ENCODE assay signal across 1 cellular context in the genomic region with DNA sequence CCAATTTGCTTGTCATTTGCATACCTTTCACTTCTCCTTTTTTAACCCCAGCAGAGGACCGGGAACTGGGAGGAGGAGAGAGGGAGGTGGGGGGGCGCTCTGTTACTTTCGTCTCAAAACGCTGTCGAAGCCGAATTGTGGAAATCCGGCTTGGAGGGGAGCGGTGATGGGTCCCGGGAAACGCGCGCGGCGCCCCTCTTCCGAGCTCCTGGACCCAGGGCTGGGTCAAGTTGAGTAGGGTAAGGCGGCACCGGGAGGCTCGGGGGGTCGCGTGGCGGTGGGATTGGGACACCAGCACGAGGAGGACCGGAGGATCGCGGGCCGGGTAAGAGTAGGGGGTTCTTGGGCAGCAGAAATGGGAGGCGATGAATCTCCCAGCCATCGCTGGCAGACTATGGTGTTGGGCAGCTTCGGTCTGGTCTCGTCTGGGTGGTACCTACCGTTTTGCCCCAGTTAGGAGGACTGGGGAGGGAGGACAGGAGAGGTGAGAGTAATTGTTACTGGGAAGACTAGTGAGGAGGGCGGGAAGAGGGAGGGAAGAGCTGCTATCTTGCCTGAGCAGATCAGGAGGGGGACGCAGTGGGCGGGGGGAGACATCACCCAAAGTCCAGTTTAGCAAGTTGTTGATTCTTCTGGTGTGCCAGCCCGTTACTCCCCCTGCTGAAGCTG.
TF ChIP-seq lines count a peak whose summit lies in the region.

No MANE protein-coding gene starts in this region.

TF ChIP-seq in HepG2, 621 proteins besides CTCF, POLR2A, EP300 and RAD21 (continued from another document and continues in another):
- TF ChIP-seq FOXO1 (CRISPR knock-in tag; IDR thresholded peaks at IDR 0.05) = peak; percentile 59; the same call in 1 of the 2 replicates
- TF ChIP-seq HMGXB3 (CRISPR knock-in tag; IDR thresholded peaks at IDR 0.05; ENCODE audit: borderline replicate concordance) = no peak; the same call in 1 of the 2 replicates
- no peak; the same call in 1 of the 2 replicates for TF ChIP-seq SALL2 (CRISPR knock-in tag; IDR thresholded peaks at IDR 0.05)
- TF ChIP-seq ZNF790 (CRISPR knock-in tag; IDR thresholded peaks at IDR 0.05; ENCODE audit: borderline replicate concordance) = no peak
- TF ChIP-seq ZNF331 (CRISPR knock-in tag; IDR thresholded peaks at IDR 0.05) = no peak; the same call in 1 of the 2 replicates
- TF ChIP-seq ZMYM3 (CRISPR knock-in tag; IDR thresholded peaks at IDR 0.05) = no peak
- no peak for TF ChIP-seq U2AF2 (IDR thresholded peaks at IDR 0.05; ENCODE audit: low read depth, low read length)
- TF ChIP-seq NR3C1 (CRISPR knock-in tag; IDR thresholded peaks at IDR 0.05) = no peak
- no peak for TF ChIP-seq HES4 (CRISPR knock-in tag; IDR thresholded peaks at IDR 0.05; ENCODE audit: borderline replicate concordance)
- TF ChIP-seq ZGPAT (CRISPR knock-in tag; IDR thresholded peaks at IDR 0.05) = peak; percentile 60; the same call in 1 of the 2 replicates
- no peak for TF ChIP-seq ZNF329 (CRISPR knock-in tag; IDR thresholded peaks at IDR 0.05; ENCODE audit: low read depth)
- no peak for TF ChIP-seq ZNF468 (CRISPR knock-in tag; IDR thresholded peaks at IDR 0.05)
- 0 out of 2 replicates have a peak, but pooled peaks have one; percentile 31 for TF ChIP-seq MEF2D (CRISPR knock-in tag; IDR thresholded peaks at IDR 0.05)
- TF ChIP-seq, protein P1, sequence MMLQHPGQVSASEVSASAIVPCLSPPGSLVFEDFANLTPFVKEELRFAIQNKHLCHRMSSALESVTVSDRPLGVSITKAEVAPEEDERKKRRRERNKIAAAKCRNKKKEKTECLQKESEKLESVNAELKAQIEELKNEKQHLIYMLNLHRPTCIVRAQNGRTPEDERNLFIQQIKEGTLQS (CRISPR knock-in tag; IDR thresholded peaks at IDR 0.05) = no peak
- TF ChIP-seq MTF1 (CRISPR knock-in tag; IDR thresholded peaks at IDR 0.05) = no peak
- peak; percentile 82; the same call in 1 of the 2 replicates for TF ChIP-seq SP5 (CRISPR knock-in tag; IDR thresholded peaks at IDR 0.05; ENCODE audit: borderline replicate concordance, low read depth)
- no peak for TF ChIP-seq ZFP1 (CRISPR knock-in tag; IDR thresholded peaks at IDR 0.05)
- TF ChIP-seq RARA (CRISPR knock-in tag; IDR thresholded peaks at IDR 0.05) = peak; percentile 44; the same call in 1 of the 2 replicates
- TF ChIP-seq, protein P2, sequence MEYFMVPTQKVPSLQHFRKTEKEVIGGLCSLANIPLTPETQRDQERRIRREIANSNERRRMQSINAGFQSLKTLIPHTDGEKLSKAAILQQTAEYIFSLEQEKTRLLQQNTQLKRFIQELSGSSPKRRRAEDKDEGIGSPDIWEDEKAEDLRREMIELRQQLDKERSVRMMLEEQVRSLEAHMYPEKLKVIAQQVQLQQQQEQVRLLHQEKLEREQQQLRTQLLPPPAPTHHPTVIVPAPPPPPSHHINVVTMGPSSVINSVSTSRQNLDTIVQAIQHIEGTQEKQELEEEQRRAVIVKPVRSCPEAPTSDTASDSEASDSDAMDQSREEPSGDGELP (IDR thresholded peaks at IDR 0.05; ENCODE audit: borderline replicate concordance, low read depth) = no peak
- TF ChIP-seq MAF1 (CRISPR knock-in tag; IDR thresholded peaks at IDR 0.05; ENCODE audit: borderline replicate concordance) = no peak
- TF ChIP-seq, protein P3, sequence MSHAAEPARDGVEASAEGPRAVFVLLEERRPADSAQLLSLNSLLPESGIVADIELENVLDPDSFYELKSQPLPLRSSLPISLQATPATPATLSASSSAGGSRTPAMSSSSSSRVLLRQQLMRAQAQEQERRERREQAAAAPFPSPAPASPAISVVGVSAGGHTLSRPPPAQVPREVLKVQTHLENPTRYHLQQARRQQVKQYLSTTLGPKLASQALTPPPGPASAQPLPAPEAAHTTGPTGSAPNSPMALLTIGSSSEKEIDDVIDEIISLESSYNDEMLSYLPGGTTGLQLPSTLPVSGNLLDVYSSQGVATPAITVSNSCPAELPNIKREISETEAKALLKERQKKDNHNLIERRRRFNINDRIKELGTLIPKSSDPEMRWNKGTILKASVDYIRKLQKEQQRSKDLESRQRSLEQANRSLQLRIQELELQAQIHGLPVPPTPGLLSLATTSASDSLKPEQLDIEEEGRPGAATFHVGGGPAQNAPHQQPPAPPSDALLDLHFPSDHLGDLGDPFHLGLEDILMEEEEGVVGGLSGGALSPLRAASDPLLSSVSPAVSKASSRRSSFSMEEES (CRISPR knock-in tag; IDR thresholded peaks at IDR 0.05) = 0 out of 2 replicates have a peak, but pooled peaks have one; percentile 20
- TF ChIP-seq TOPORS (CRISPR knock-in tag; IDR thresholded peaks at IDR 0.05) = no peak
- no peak for TF ChIP-seq FOXC1 (CRISPR knock-in tag; IDR thresholded peaks at IDR 0.05; ENCODE audit: borderline replicate concordance)
- TF ChIP-seq, protein P4, sequence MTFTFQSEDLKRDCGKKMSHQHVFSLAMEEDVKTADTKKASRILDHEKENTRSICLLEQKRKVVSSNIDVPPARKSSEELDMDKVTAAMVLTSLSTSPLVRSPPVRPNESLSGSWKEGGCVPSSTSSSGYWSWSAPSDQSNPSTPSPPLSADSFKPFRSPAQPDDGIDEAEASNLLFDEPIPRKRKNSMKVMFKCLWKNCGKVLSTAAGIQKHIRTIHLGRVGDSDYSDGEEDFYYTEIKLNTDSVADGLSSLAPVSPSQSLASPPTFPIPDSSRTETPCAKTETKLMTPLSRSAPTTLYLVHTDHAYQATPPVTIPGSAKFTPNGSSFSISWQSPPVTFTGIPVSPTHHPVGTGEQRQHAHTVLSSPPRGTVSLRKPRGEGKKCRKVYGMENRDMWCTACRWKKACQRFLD (CRISPR knock-in tag; IDR thresholded peaks at IDR 0.05; ENCODE audit: borderline replicate concordance) = no peak
- TF ChIP-seq TRIM24 (CRISPR knock-in tag; IDR thresholded peaks at IDR 0.05) = no peak
- no peak for TF ChIP-seq STAT6 (CRISPR knock-in tag; IDR thresholded peaks at IDR 0.05; ENCODE audit: borderline replicate concordance)
- no peak for TF ChIP-seq SETDB1 (CRISPR knock-in tag; IDR thresholded peaks at IDR 0.05; ENCODE audit: borderline replicate concordance)
- no peak for TF ChIP-seq BORCS8-MEF2B (CRISPR knock-in tag; IDR thresholded peaks at IDR 0.05)
- TF ChIP-seq, protein P5, sequence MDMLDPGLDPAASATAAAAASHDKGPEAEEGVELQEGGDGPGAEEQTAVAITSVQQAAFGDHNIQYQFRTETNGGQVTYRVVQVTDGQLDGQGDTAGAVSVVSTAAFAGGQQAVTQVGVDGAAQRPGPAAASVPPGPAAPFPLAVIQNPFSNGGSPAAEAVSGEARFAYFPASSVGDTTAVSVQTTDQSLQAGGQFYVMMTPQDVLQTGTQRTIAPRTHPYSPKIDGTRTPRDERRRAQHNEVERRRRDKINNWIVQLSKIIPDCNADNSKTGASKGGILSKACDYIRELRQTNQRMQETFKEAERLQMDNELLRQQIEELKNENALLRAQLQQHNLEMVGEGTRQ (IDR thresholded peaks at IDR 0.05; ENCODE audit: low read depth, low read length) = no peak
- TF ChIP-seq, protein P5 (CRISPR knock-in tag; IDR thresholded peaks at IDR 0.05; ENCODE audit: borderline replicate concordance) = no peak
- TF ChIP-seq EED (CRISPR knock-in tag; IDR thresholded peaks at IDR 0.05) = no peak
- TF ChIP-seq, protein P6, sequence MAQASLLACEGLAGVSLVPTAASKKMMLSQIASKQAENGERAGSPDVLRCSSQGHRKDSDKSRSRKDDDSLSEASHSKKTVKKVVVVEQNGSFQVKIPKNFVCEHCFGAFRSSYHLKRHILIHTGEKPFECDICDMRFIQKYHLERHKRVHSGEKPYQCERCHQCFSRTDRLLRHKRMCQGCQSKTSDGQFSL (CRISPR knock-in tag; IDR thresholded peaks at IDR 0.05) = peak; percentile 52; the same call in 1 of the 2 replicates
- TF ChIP-seq, protein P7, sequence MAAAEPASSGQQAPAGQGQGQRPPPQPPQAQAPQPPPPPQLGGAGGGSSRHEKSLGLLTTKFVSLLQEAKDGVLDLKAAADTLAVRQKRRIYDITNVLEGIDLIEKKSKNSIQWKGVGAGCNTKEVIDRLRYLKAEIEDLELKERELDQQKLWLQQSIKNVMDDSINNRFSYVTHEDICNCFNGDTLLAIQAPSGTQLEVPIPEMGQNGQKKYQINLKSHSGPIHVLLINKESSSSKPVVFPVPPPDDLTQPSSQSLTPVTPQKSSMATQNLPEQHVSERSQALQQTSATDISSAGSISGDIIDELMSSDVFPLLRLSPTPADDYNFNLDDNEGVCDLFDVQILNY (CRISPR knock-in tag; conservative IDR thresholded peaks at IDR 0.05) = no peak
- TF ChIP-seq ZNF383 (CRISPR knock-in tag; IDR thresholded peaks at IDR 0.05; ENCODE audit: borderline replicate concordance) = no peak; the same call in 1 of the 2 replicates
- no peak for TF ChIP-seq ZSCAN29 (CRISPR knock-in tag; conservative IDR thresholded peaks at IDR 0.05)
- no peak for TF ChIP-seq ARID2 (CRISPR knock-in tag; IDR thresholded peaks at IDR 0.05; ENCODE audit: borderline replicate concordance)
- TF ChIP-seq ATF1 (CRISPR knock-in tag; IDR thresholded peaks at IDR 0.05) = no peak
- no peak for TF ChIP-seq ESRRA (CRISPR knock-in tag; IDR thresholded peaks at IDR 0.05; ENCODE audit: low read depth)
- no peak for TF ChIP-seq HDAC6 (IDR thresholded peaks at IDR 0.05; ENCODE audit: low read depth, low read length)
- no peak for TF ChIP-seq ZNF781 (CRISPR knock-in tag; IDR thresholded peaks at IDR 0.05; ENCODE audit: borderline replicate concordance, not compliant biosample characterization)
- TF ChIP-seq ZNF749 (CRISPR knock-in tag; IDR thresholded peaks at IDR 0.05; ENCODE audit: borderline replicate concordance) = 0 out of 2 replicates have a peak, but pooled peaks have one; percentile 14
- no peak for TF ChIP-seq FOXK2 (IDR thresholded peaks at IDR 0.05)
- no peak; the same call in 1 of the 2 replicates for TF ChIP-seq IKZF5 (CRISPR knock-in tag; IDR thresholded peaks at IDR 0.05)
- no peak for TF ChIP-seq NFIB (CRISPR knock-in tag; IDR thresholded peaks at IDR 0.05; ENCODE audit: borderline replicate concordance)
